30 cellular contexts compared by ENCODE assay signal in the genomic region with DNA sequence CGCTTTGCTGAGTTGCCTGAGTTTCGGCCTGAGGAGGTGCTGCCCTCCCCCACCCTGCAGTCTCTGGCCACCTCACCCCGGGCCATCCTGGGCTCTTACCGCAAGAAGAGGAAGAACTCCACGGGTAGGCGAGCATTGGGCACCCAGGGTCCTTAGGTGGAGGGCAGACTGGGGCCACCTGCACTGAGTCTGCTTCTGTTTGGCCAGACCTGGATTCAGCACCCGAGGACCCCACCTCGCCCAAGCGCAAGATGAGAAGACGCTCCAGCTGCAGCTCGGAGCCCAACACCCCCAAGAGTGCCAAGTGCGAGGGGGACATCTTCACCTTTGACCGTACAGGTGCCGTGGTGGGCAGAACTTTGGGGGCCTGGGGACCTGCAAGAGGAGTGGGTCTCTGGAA. TPM values are rescaled to one million over a fixed set of nuclear protein-coding genes. Genes with fewer than 3 reads are reported as not detected.
"Had no signal": no experiment of that assay in that cellular context is flagged by ENCODE, and none has a peak within 500 bp of the region (broad histone marks: within the 10 kb centered on the region; RNA-seq: fewer than 3 reads in every experiment).

No MANE protein-coding gene starts in this region.

- H3K27ac Mint-ChIP-seq: activated CD4-positive, alpha-beta T cell treated with anti-CD3 and anti-CD28 coated beads for 36 hours; activated naive CD8-positive, alpha-beta T cell treated with anti-CD3 and anti-CD28 coated beads, Interleukin-2, amount 10 ng/mL, durations not matched to agents 7 days and 5 days; stimulated activated naive B cell treated with anti-CD40 and anti-IgM and Interleukin-4, amounts not matched to agents 10 μg/mL and 1 μg/mL and 100 μg/mL, for 72 hours; T-helper 2 cell treated with Interferon-gamma antibody and Interleukin-4, amounts not matched to agents 5 μg/mL and 100 μg/mL, for 36 hours had no signal

- H3K4me1 Mint-ChIP-seq: activated CD4-positive, alpha-beta T cell treated with anti-CD3 and anti-CD28 coated beads for 36 hours had no signal

- H3K27me3 Mint-ChIP-seq: activated CD4-positive, alpha-beta T cell treated with anti-CD3 and anti-CD28 coated beads for 36 hours; activated naive CD4-positive, alpha-beta T cell treated with anti-CD3 and anti-CD28 coated beads, Interleukin-2, amount 10 ng/mL, durations not matched to agents 7 days and 5 days; activated naive CD8-positive, alpha-beta T cell treated with anti-CD3 and anti-CD28 coated beads, Interleukin-2, amount 10 ng/mL, durations not matched to agents 7 days and 5 days; stimulated activated naive B cell treated with anti-CD40 and anti-IgM and Interleukin-4, amounts not matched to agents 10 μg/mL and 1 μg/mL and 100 μg/mL, for 72 hours had no signal

- H3K9me3 Mint-ChIP-seq: activated naive CD4-positive, alpha-beta T cell treated with anti-CD3 and anti-CD28 coated beads, Interleukin-2, amount 10 ng/mL, durations not matched to agents 7 days and 5 days; activated naive CD8-positive, alpha-beta T cell treated with anti-CD3 and anti-CD28 coated beads, Interleukin-2, amount 10 ng/mL, durations not matched to agents 7 days and 5 days; nephron; stimulated activated naive B cell treated with anti-CD40 and anti-IgM and Interleukin-4, amounts not matched to agents 10 μg/mL and 1 μg/mL and 100 μg/mL, for 72 hours; T-helper 2 cell treated with Interferon-gamma antibody and Interleukin-4, amounts not matched to agents 5 μg/mL and 100 μg/mL, for 36 hours had no signal

- H3K4me1 ChIP-seq: thyroid gland, upper lobe of left lung, vagina had no signal

- H3K4me3 ChIP-seq: esophagus squamous epithelium, stomach, thyroid gland, upper lobe of left lung, vagina had no signal

- H3K9me3 ChIP-seq: esophagus squamous epithelium, stomach, thyroid gland, upper lobe of left lung, vagina had no signal

- ATAC-seq: activated CD4-positive, alpha-beta T cell treated with anti-CD3 and anti-CD28 coated beads for 36 hours; left ventricle myocardium superior; right cardiac atrium; stimulated activated naive B cell treated with anti-CD40 and anti-IgM and Interleukin-4, amounts not matched to agents 10 μg/mL and 1 μg/mL and 100 μg/mL, for 72 hours had no signal

- H3K4me3 Mint-ChIP-seq: activated CD4-positive, alpha-beta T cell treated with anti-CD3 and anti-CD28 coated beads for 36 hours; activated naive CD4-positive, alpha-beta T cell treated with anti-CD3 and anti-CD28 coated beads, Interleukin-2, amount 10 ng/mL, durations not matched to agents 7 days and 5 days; activated naive CD8-positive, alpha-beta T cell treated with anti-CD3 and anti-CD28 coated beads, Interleukin-2, amount 10 ng/mL, durations not matched to agents 7 days and 5 days; T-helper 2 cell treated with Interferon-gamma antibody and Interleukin-4, amounts not matched to agents 5 μg/mL and 100 μg/mL, for 36 hours had no signal

- FAIRE-seq: astrocyte, colon, frontal cortex, islet of Langerhans had no signal

- DNase-seq: activated CD4-positive, alpha-beta T cell treated with anti-CD3 and anti-CD28 coated beads, Interleukin-2, amount 50 U/mL, for 48 hours; activated CD4-positive, CD25-positive, alpha-beta regulatory T cell; activated CD8-positive, alpha-beta memory T cell treated with anti-CD3 and anti-CD28 coated beads for 24 hours; activated gamma-delta T cell; activated naive CD4-positive, alpha-beta T cell treated with anti-CD3 and anti-CD28 coated beads, Interleukin-2, amount 10 ng/mL, durations not matched to agents 7 days and 5 days; amniotic stem cell; brain microvascular endothelial cell; central memory CD4-positive, alpha-beta T cell; effector CD4-positive, alpha-beta T cell; esophagus squamous epithelium; left ventricle myocardium superior; mammary epithelial cell; occipital lobe; stimulated activated CD4-positive, alpha-beta T cell treated with anti-CD3 and anti-CD28 coated beads, Interleukin-15, amount 100 ng/mL, for 24 hours; stimulated activated CD4-positive, alpha-beta T cell treated with anti-CD3 and anti-CD28 coated beads, Interleukin-2, amount 100 ng/mL, for 24 hours; stimulated activated naive B cell treated with anti-CD40 and anti-IgM and Interleukin-4, amounts not matched to agents 10 μg/mL and 1 μg/mL and 100 μg/mL, for 72 hours; stomach; thyroid gland had no signal

- H3K27me3 ChIP-seq: brain microvascular endothelial cell, esophagus squamous epithelium, stomach, thyroid gland, upper lobe of left lung, vagina had no signal

- H3K27ac ChIP-seq: brain microvascular endothelial cell, esophagus squamous epithelium, stomach, thyroid gland, upper lobe of left lung, vagina had no signal

RNA-seq across cellular contexts. Expression of a gene that starts 8.0 kb away (rescaled TPM):
- total RNA-seq: left ventricle myocardium superior, stomach, vagina had no signal

RNA-seq across cellular contexts. Expression of a gene that starts 19.1 kb away (rescaled TPM):
- total RNA-seq: astrocyte, dermis blood vessel endothelial cell, esophagus squamous epithelium, vagina had no signal
